Comparison of ENCODE assay signal across 25 cellular contexts in genomic region chr1:37723390-37724078, GRCh38. TPM values are rescaled to one million over a fixed set of nuclear protein-coding genes. Genes with fewer than 3 reads are reported as not detected.
A peak's percentile ranks its signal among the peaks of the same experiment; 100 is the strongest.
DNase-seq lines count a peak whose midpoint lies in the region; ATAC-seq, FAIRE-seq and TF ChIP-seq lines count a peak whose summit lies in the region.
"Had no signal": no experiment of that assay in that cellular context is flagged by ENCODE, and none has a peak within 500 bp of the region (broad histone marks: within the 10 kb centered on the region; RNA-seq: fewer than 3 reads in every experiment).

No MANE protein-coding gene starts in this region.

- H3K4me1 ChIP-seq in BLaER1: peaks cover 44% of the 10 kb centered on the region
- peaks cover 64% of the 10 kb centered on the region for H3K4me1 ChIP-seq in HepG2 (ENCODE audit: insufficient read depth, low read length)
- H3K4me1 ChIP-seq: HAP-1, Peyer's patch had no signal

- H3K4me2 ChIP-seq in BLaER1: peak overlapping the region; percentile 72
- H3K4me2 ChIP-seq in HepG2 (ENCODE audit: low read depth, low read length): peak overlapping the region; percentile 77
- H3K4me2 ChIP-seq: smooth muscle cell had no signal

- intact Hi-C loops in HepG2 (cut with micrococcal nuclease; ENCODE audit: unreplicated experiment): loop anchor here (10.0 kb wide), 1 partner anchor 71 kb away; the partner anchor contains the start of gene MANEAL

- H3K79me2 ChIP-seq in HepG2 (ENCODE audit: insufficient read depth, low read length): no peaks in the 10 kb centered on the region

- no TSS peak for BruUV-seq in HepG2 (replicated peaks; lab: Mats Ljungman, UMichigan)

- ATAC-seq in HepG2 (peak; percentile 82), GM19463 (IDR thresholded peaks at IDR 0.05; ENCODE audit: unreplicated experiment) (no peak)
- ATAC-seq: esophagus mucosa had no signal

- H3K27ac ChIP-seq in BLaER1 (peak overlapping the region; percentile 16; the same call in 1 of the 2 replicates), angular gyrus (ENCODE audit: low read depth, low read length) (peak overlapping the region; percentile 79), HepG2 (ENCODE audit: extremely low read length, insufficient read depth, low read length) (peak overlapping the region; percentile 45)
- H3K27ac ChIP-seq: neutrophil, Peyer's patch had no signal

- POLR2A ChIA-PET in HepG2 (lab: Yijun Ruan, JAX): interaction anchor here (0.8 kb wide), 1 partner anchor 9 kb away, joined by 4 read pairs; no protein-coding TSS in a partner anchor

- H3K9me3 ChIP-seq in BLaER1 (no peaks in the 10 kb centered on the region), HepG2 (ENCODE audit: low read length) (no peaks in the 10 kb centered on the region)
- H3K9me3 ChIP-seq: HAP-1, neutrophil, Peyer's patch had no signal

- WGBS in HepG2 (ENCODE audit: low lambda C conversion rate): 11% methylated on average over 5 of the region's 11 CpGs

- CTCF ChIA-PET in HepG2 (lab: Yijun Ruan, JAX; ENCODE audit: low intra/inter-chr PET ratio, low total read pairs): no interaction called here

- peak; percentile 83 for FAIRE-seq in HepG2 (lab: Jason Lieb, UNC)
- FAIRE-seq: kidney had no signal

- DNase-seq in KBM-7 (peak; percentile 43), HepG2 (ENCODE audit: low spot score) (peak; percentile 76), DMS153 (lab: John Stamatoyannopoulos, UW) (no peak), amygdala (lab: John Stamatoyannopoulos, UW) (no peak), COLO668 (lab: John Stamatoyannopoulos, UW; ENCODE audit: unreplicated experiment) (no peak)
- DNase-seq: activated CD4-positive, alpha-beta T cell treated with anti-CD3 and anti-CD28 coated beads for 48 hours; activated naive CD4-positive, alpha-beta T cell treated with anti-CD3 and anti-CD28 coated beads, Interleukin-2, amount 10 ng/mL, durations not matched to agents 7 days and 5 days; Calu3; effector CD4-positive, alpha-beta T cell; KG1; kidney; NCI-H1048; NCI-H2081; Peyer's patch; stimulated activated CD4-positive, alpha-beta T cell treated with anti-CD3 and anti-CD28 coated beads, Interleukin-2, amount 100 ng/mL, for 48 hours had no signal

- H2AFZ ChIP-seq in HepG2 (ENCODE audit: low read length): no peak overlapping the region

- no peak for TF ChIP-seq POLR2A in HepG2 (IDR thresholded peaks at IDR 0.05; ENCODE audit: insufficient read depth in 1 of 2, low read depth in 2 of 2, low read length in 2 of 2)

- TF ChIP-seq EP300 in HepG2 (IDR thresholded peaks at IDR 0.05; ENCODE audit: low read depth in 2 of 2, low read length in 2 of 2): peak in 1 of 2 experiments; percentile 54; a peak in 1 of 4 replicates
- no peak for TF ChIP-seq EP300 in HepG2 (CRISPR knock-in tag; IDR thresholded peaks at IDR 0.05; ENCODE audit: borderline replicate concordance)

- in situ Hi-C loops in KBM-7 (cut with MboI; ENCODE audit: low pct_unique_long_range_greater_than_20kb, low sequenced_read_pairs) (no loop called here), HepG2 (cut with HindIII; ENCODE audit: extremely low pct_ligation_motif_present, low pct_unique_long_range_greater_than_20kb) (no loop called here)

- H3K27me3 ChIP-seq in BLaER1: no peaks in the 10 kb centered on the region
- peaks cover 4 to 15% of the 10 kb centered on the region in 2 experiments; a peak in 3 of 5 replicates for H3K27me3 ChIP-seq in HepG2 (ENCODE audit: control insufficient read depth in 1 of 2, insufficient read depth in 2 of 2, low read length in 2 of 2)
- H3K27me3 ChIP-seq: Peyer's patch had no signal

- TF ChIP-seq RAD21 in HepG2 (CRISPR knock-in tag; IDR thresholded peaks at IDR 0.05): no peak

- no peak overlapping the region for H3K4me3 ChIP-seq in BLaER1
- peak overlapping the region; percentile 15 to 52 (median 20); a peak in 4 of 6 replicates for H3K4me3 ChIP-seq in HepG2 (replicated peaks in 1 of 3; ENCODE audit: insufficient read depth in 1 of 3, low read depth in 2 of 3, low read length in 3 of 3)
- H3K4me3 ChIP-seq: HAP-1, lung, Peyer's patch, smooth muscle cell had no signal

- H4K20me1 ChIP-seq in BLaER1: no peaks in the 10 kb centered on the region
- H4K20me1 ChIP-seq in HepG2 (ENCODE audit: insufficient read depth, low read length): no peaks in the 10 kb centered on the region

- TF ChIP-seq CTCF in HepG2 (CRISPR knock-in tag; IDR thresholded peaks at IDR 0.05): peak; percentile 22

- H3K36me3 ChIP-seq in BLaER1: no peaks in the 10 kb centered on the region
- no peaks in the 10 kb centered on the region for H3K36me3 ChIP-seq in HepG2 (replicated peaks in 1 of 2; ENCODE audit: control insufficient read depth in 1 of 2, insufficient read depth in 2 of 2, low read length in 2 of 2)
- H3K36me3 ChIP-seq: HAP-1, neutrophil had no signal

- H3K9ac ChIP-seq in BLaER1 (no peak overlapping the region), HepG2 (ENCODE audit: insufficient read depth, low read depth, low read length) (no peak overlapping the region)

TF ChIP-seq in HepG2, 621 proteins besides CTCF, POLR2A, EP300 and RAD21 (continues in another document):
- TF ChIP-seq SAP130 (CRISPR knock-in tag; IDR thresholded peaks at IDR 0.05; ENCODE audit: low read depth): peak; percentile 68; the same call in 1 of the 2 replicates
- no peak for TF ChIP-seq EED (CRISPR knock-in tag; IDR thresholded peaks at IDR 0.05)
- TF ChIP-seq, protein P1, sequence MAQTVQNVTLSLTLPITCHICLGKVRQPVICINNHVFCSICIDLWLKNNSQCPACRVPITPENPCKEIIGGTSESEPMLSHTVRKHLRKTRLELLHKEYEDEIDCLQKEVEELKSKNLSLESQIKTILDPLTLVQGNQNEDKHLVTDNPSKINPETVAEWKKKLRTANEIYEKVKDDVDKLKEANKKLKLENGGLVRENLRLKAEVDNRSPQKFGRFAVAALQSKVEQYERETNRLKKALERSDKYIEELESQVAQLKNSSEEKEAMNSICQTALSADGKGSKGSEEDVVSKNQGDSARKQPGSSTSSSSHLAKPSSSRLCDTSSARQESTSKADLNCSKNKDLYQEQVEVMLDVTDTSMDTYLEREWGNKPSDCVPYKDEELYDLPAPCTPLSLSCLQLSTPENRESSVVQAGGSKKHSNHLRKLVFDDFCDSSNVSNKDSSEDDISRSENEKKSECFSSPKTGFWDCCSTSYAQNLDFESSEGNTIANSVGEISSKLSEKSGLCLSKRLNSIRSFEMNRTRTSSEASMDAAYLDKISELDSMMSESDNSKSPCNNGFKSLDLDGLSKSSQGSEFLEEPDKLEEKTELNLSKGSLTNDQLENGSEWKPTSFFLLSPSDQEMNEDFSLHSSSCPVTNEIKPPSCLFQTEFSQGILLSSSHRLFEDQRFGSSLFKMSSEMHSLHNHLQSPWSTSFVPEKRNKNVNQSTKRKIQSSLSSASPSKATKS (CRISPR knock-in tag; IDR thresholded peaks at IDR 0.05): no peak
- 0 out of 2 replicates have a peak, but pooled peaks have one; percentile 23 for TF ChIP-seq ZNF430 (CRISPR knock-in tag; IDR thresholded peaks at IDR 0.05)

RNA-seq across cellular contexts. Expression of gene CDCA8, which starts 31.2 kb away (rescaled TPM):
- 38.6 and 48.7 TPM in 2 replicates for total RNA-seq in HepG2 (2016; rRNA removed; fragmentation: Illumina TruSeq; extraction: Trizol)
- 8.9 and 10.2 TPM in 2 replicates for total RNA-seq in HepG2 (2016; cell fraction: cytosol; rRNA removed; fragmentation: Illumina TruSeq; extraction: Trizol; ENCODE audit: low read depth)
- 38.9 and 41.7 TPM in 2 replicates for total RNA-seq in HepG2 (2016; cell fraction: insoluble cytoplasmic fraction; rRNA removed; fragmentation: Illumina TruSeq; extraction: Trizol)
- 24.2 and 26.4 TPM in 2 replicates for total RNA-seq in HepG2 (2016; cell fraction: membrane; rRNA removed; fragmentation: Illumina TruSeq; extraction: Trizol)
- total RNA-seq in HepG2 (2016; cell fraction: nucleus; rRNA removed; fragmentation: Illumina TruSeq; extraction: Trizol): 18.9 and 20.3 TPM in 2 replicates
- 16.7 and 24.1 TPM in 2 replicates for polyA plus RNA-seq in HepG2 (2011; rRNA removed)
- polyA plus RNA-seq in HepG2 (2011; cell fraction: cytosol; rRNA removed): 20.5 and 26.2 TPM in 2 replicates
- polyA plus RNA-seq in HepG2 (2011; cell fraction: nucleus; rRNA removed): 11.8 and 15.5 TPM in 2 replicates
- 10.8 and 17.1 TPM in 2 replicates for polyA plus RNA-seq in HepG2 (2012)
- 5.2 and 5.7 TPM in 2 replicates for polyA plus RNA-seq in HepG2 (2016; cell fraction: cytosol; fragmentation: Illumina TruSeq; extraction: Trizol; ENCODE audit: low read depth)
- polyA plus RNA-seq in HepG2 (2016; cell fraction: insoluble cytoplasmic fraction; fragmentation: Illumina TruSeq; extraction: Trizol; ENCODE audit: low read depth): 45.9 and 54.1 TPM in 2 replicates
- polyA plus RNA-seq in HepG2 (2016; cell fraction: membrane; fragmentation: Illumina TruSeq; extraction: Trizol; ENCODE audit: low read depth): 12.7 and 13.2 TPM in 2 replicates
- 32.7 and 33.4 TPM in 2 replicates for polyA plus RNA-seq in HepG2 (2016; cell fraction: nucleus; fragmentation: Illumina TruSeq; extraction: Trizol; ENCODE audit: insufficient read depth, low read depth)
- polyA minus RNA-seq in HepG2 (2011; rRNA and poly(A)+ RNA removed; ENCODE audit: low replicate concordance): 32.5 and 61.3 TPM in 2 replicates
- 12.6 and 18.5 TPM in 2 replicates for polyA minus RNA-seq in HepG2 (2011; cell fraction: cytosol; rRNA and poly(A)+ RNA removed)
- polyA minus RNA-seq in HepG2 (2011; cell fraction: nucleus; rRNA and poly(A)+ RNA removed): 6.8 and 9.4 TPM in 2 replicates

RNA-seq across cellular contexts. Expression of gene EPHA10, which starts 41.4 kb away (rescaled TPM):
- 0.08 and 0.58 TPM in 2 replicates for total RNA-seq in HepG2 (2016; rRNA removed; fragmentation: Illumina TruSeq; extraction: Trizol)
- 0.10 TPM in 1 of 2 replicates, not detected in the other for total RNA-seq in HepG2 (2016; cell fraction: cytosol; rRNA removed; fragmentation: Illumina TruSeq; extraction: Trizol; ENCODE audit: low read depth)
- 0.17 and 0.19 TPM in 2 replicates for total RNA-seq in HepG2 (2016; cell fraction: insoluble cytoplasmic fraction; rRNA removed; fragmentation: Illumina TruSeq; extraction: Trizol)
- total RNA-seq in HepG2 (2016; cell fraction: membrane; rRNA removed; fragmentation: Illumina TruSeq; extraction: Trizol): 0.10 and 0.15 TPM in 2 replicates
- total RNA-seq in HepG2 (2016; cell fraction: nucleus; rRNA removed; fragmentation: Illumina TruSeq; extraction: Trizol): 0.25 and 0.40 TPM in 2 replicates
- 0.11 and 0.29 TPM in 2 replicates for polyA plus RNA-seq in HepG2 (2011; rRNA removed)
- polyA plus RNA-seq in HepG2 (2011; cell fraction: cytosol; rRNA removed): 0.08 and 0.09 TPM in 2 replicates
- polyA plus RNA-seq in HepG2 (2011; cell fraction: nucleus; rRNA removed): 1.4 and 2.3 TPM in 2 replicates
- 0.09 and 0.15 TPM in 2 replicates for polyA plus RNA-seq in HepG2 (2012)
- 0.01 TPM in 1 of 2 replicates, not detected in the other for polyA plus RNA-seq in HepG2 (2016; cell fraction: cytosol; fragmentation: Illumina TruSeq; extraction: Trizol; ENCODE audit: low read depth)
- polyA plus RNA-seq in HepG2 (2016; cell fraction: insoluble cytoplasmic fraction; fragmentation: Illumina TruSeq; extraction: Trizol; ENCODE audit: low read depth): 0.08 TPM in 1 of 2 replicates, not detected in the other
- 0.12 TPM in 1 of 2 replicates, not detected in the other for polyA plus RNA-seq in HepG2 (2016; cell fraction: membrane; fragmentation: Illumina TruSeq; extraction: Trizol; ENCODE audit: low read depth)
- polyA plus RNA-seq in HepG2 (2016; cell fraction: nucleus; fragmentation: Illumina TruSeq; extraction: Trizol; ENCODE audit: insufficient read depth, low read depth): 0.40 and 0.52 TPM in 2 replicates
- polyA minus RNA-seq in HepG2 (2011; rRNA and poly(A)+ RNA removed; ENCODE audit: low replicate concordance): 0.08 and 0.63 TPM in 2 replicates
- not detected in 2 replicates for polyA minus RNA-seq in HepG2 (2011; cell fraction: cytosol; rRNA and poly(A)+ RNA removed)
- 0.26 TPM in 1 of 2 replicates, not detected in the other for polyA minus RNA-seq in HepG2 (2011; cell fraction: nucleus; rRNA and poly(A)+ RNA removed)
- total RNA-seq: A172, pulmonary artery endothelial cell, smooth muscle cell had no signal
- polyA plus RNA-seq: smooth muscle cell had no signal

Comparison
In these comparisons a context has a peak if more than half of its experiments do, and no peak if none do; other contexts are left out.
1. H3K27ac ChIP-seq: peak in every context shown above with its lines; median percentile 79 in angular gyrus; 45 in HepG2; 16 in BLaER1.
2. DNase-seq: peak in KBM-7 (single experiment) and HepG2 (single experiment); none in DMS153 (single experiment), amygdala (0 of 56) and COLO668 (single experiment).